8 cellular contexts compared by ENCODE assay signal in the genomic region with DNA sequence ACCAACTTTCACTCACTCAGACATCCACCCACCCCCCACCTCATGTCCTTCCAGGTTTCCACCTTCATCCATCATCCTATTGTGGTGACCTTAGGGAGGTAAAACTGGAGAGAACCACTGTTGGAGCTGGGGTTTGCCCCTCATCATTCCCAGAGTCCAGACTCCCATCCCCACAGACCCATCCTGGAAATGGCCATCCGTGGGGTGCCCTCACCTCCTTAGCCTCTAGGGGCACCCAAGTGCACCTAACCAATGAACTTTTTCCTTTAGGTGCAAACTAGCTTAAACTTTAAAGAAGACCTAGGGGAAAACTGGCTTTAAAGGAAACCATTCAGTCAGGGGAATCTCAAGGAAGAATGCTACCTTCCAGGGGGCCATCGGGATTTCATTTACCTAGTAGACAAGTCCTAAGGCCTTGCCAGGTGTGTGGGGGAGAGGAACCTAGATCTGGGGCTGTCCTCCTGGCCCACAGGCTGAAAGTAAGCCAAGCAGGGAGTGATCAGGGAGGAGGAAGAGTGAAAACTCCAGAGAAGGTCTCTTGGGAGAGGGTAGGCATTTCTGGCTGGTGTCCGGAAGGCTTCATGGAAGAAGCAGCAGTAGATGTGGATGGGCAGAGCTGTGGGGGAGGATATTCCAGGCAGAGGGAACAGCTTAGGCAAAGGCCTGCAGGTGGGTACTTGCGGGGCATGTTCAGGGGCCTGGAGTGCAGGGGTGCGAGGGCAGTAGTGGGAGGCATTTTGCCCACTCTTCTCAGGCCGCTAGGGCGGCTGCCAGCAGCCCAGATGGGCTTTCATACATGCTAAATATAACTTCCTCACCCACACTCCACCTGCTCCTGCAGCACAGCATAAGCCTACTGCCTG. TPM values are rescaled to one million over a fixed set of nuclear protein-coding genes. Genes with fewer than 3 reads are reported as not detected.
A peak's percentile ranks its signal among the peaks of the same experiment; 100 is the strongest.
DNase-seq lines count a peak whose midpoint lies in the region; ATAC-seq and TF ChIP-seq lines count a peak whose summit lies in the region.

No MANE protein-coding gene starts in this region.

- H3K36me3 Mint-ChIP-seq in IgD-negative memory B cell: peaks cover 7% of the 10 kb centered on the region
- H3K36me3 Mint-ChIP-seq in activated naive CD4-positive, alpha-beta T cell treated with anti-CD3 and anti-CD28 coated beads, Interleukin-2, amount 50 U/mL, for 24 hours: peaks cover 9% of the 10 kb centered on the region

- peaks cover 8 to 40% (median 26%) of the 10 kb centered on the region in 3 donors for H3K4me1 Mint-ChIP-seq in IgD-negative memory B cell
- peaks cover 71% of the 10 kb centered on the region for H3K4me1 Mint-ChIP-seq in activated naive CD4-positive, alpha-beta T cell treated with anti-CD3 and anti-CD28 coated beads, Interleukin-2, amount 50 U/mL, for 24 hours

- no peak for TF ChIP-seq POLR2A in GM18505 (IDR thresholded peaks at IDR 0.05; ENCODE audit: borderline replicate concordance, extremely low read depth, insufficient read depth, insufficient read length)

- ATAC-seq in GM21576 (IDR thresholded peaks at IDR 0.05; ENCODE audit: unreplicated experiment) (no peak), GM18505 (IDR thresholded peaks at IDR 0.05; ENCODE audit: unreplicated experiment) (no peak), HG03097 (IDR thresholded peaks at IDR 0.05; ENCODE audit: low FRiP score, unreplicated experiment) (no peak)

- DNase-seq in EL (peak; percentile 36), iris pigment epithelial cell (ENCODE audit: low read depth) (peak; percentile 26), NCI-H748 treated with DMSO at 0.1 percent for 48 hours (lab: John Stamatoyannopoulos, UW) (no peak)

- H3K9me3 Mint-ChIP-seq in IgD-negative memory B cell: no peaks in the 10 kb centered on the region
- H3K9me3 Mint-ChIP-seq in activated naive CD4-positive, alpha-beta T cell treated with anti-CD3 and anti-CD28 coated beads, Interleukin-2, amount 50 U/mL, for 24 hours: no peaks in the 10 kb centered on the region

- peak overlapping the region in 3 of 4 donors; percentile 28 to 51 (median 32) for H3K4me3 Mint-ChIP-seq in IgD-negative memory B cell
- H3K4me3 Mint-ChIP-seq in activated naive CD4-positive, alpha-beta T cell treated with anti-CD3 and anti-CD28 coated beads, Interleukin-2, amount 50 U/mL, for 24 hours: no peak overlapping the region

- no peaks in the 10 kb centered on the region for H3K27me3 Mint-ChIP-seq in IgD-negative memory B cell
- H3K27me3 Mint-ChIP-seq in activated naive CD4-positive, alpha-beta T cell treated with anti-CD3 and anti-CD28 coated beads, Interleukin-2, amount 50 U/mL, for 24 hours: no peaks in the 10 kb centered on the region

- peak overlapping the region; percentile 68 to 89 (median 71) for H3K27ac Mint-ChIP-seq in IgD-negative memory B cell
- H3K27ac Mint-ChIP-seq in activated naive CD4-positive, alpha-beta T cell treated with anti-CD3 and anti-CD28 coated beads, Interleukin-2, amount 50 U/mL, for 24 hours: peak overlapping the region; percentile 63

RNA-seq across cellular contexts. Expression of gene RGS14, which starts 11.6 kb away (rescaled TPM):
- polyA plus RNA-seq in IgD-negative memory B cell: 49.5 TPM

RNA-seq across cellular contexts. Expression of gene SLC34A1, which starts 15.0 kb away (rescaled TPM):
- not detected for polyA plus RNA-seq in IgD-negative memory B cell

RNA-seq across cellular contexts. Expression of gene LMAN2, which starts 17.8 kb away (rescaled TPM):
- 171 TPM for polyA plus RNA-seq in IgD-negative memory B cell

RNA-seq across cellular contexts. Expression of gene PFN3, which starts 31.2 kb away (rescaled TPM):
- polyA plus RNA-seq in IgD-negative memory B cell: not detected

RNA-seq across cellular contexts. Expression of gene F12, which starts 40.1 kb away (rescaled TPM):
- 0.78 TPM for polyA plus RNA-seq in IgD-negative memory B cell
